ENCODE assay signal across 17 cellular contexts in the genomic region with DNA sequence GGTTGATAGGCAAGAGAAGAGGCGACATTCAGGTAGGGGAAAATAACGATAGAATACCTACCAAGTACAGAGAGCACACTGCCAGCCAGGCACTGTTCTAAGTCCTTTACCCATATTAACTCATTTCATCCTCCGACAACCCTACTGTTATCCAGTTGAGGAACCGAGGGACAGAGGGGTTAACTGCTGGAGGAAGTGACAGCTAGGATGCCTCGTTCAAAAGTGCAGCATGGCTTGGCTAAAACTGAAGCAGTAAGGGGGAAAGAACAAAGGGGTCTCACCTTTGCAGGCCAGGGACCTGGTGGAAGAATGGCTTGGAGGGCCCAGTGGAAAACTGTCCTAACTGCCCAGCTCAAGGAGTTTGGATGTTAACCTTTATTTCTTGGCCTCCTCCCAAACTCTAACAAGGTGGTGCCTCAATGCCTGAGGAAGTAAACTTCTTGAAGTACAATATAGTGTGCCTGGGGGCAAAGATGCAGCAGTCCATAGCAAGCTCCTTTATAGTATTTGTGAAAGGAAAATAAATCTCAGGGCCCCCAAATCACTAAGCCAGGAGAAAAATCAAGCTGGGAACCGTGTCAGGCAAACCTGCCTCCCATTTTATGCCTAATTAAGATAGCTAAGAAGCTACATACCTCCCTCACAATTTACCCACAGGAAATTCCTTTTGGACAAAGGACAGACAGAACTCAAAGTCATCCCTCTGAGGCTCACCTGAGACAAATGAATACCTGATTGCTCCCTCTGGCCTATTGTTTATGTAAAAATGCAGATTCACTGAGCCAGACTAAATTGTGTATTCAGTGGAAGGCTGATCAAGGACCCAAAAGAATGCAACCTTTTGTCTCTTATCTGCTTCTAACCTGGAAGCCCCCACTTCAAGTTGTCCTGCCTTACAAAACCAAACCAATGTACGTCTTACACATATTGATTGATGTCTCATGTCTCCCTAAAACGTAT. TPM values are rescaled to one million over a fixed set of nuclear protein-coding genes. Genes with fewer than 3 reads are reported as not detected.
DNase-seq lines count a peak whose midpoint lies in the region; ATAC-seq and TF ChIP-seq lines count a peak whose summit lies in the region.
"Had no signal": no experiment of that assay in that cellular context is flagged by ENCODE, and none has a peak within 500 bp of the region (broad histone marks: within the 10 kb centered on the region; RNA-seq: fewer than 3 reads in every experiment).

No MANE protein-coding gene starts in this region.

- H3K4ac ChIP-seq in mesendoderm (ENCODE audit: low read depth, low read length): peak overlapping the region; percentile 99

- H4K8ac ChIP-seq in mesendoderm (ENCODE audit: low read depth, low read length): no peak overlapping the region

- no peaks in the 10 kb centered on the region for H3K36me3 Mint-ChIP-seq in activated naive CD8-positive, alpha-beta T cell treated with anti-CD3 and anti-CD28 coated beads, Interleukin-2, amount 10 ng/mL, durations not matched to agents 7 days and 5 days

- no peaks in the 10 kb centered on the region for H3K9me3 Mint-ChIP-seq in activated naive CD8-positive, alpha-beta T cell treated with anti-CD3 and anti-CD28 coated beads, Interleukin-2, amount 10 ng/mL, durations not matched to agents 7 days and 5 days

- no CpG with 5 or more reads among the region's 8 CpGs for WGBS in mesendoderm (ENCODE audit: extremely low coverage, insufficient coverage, low lambda C conversion rate)

- DNase-seq in ELF-1 (ENCODE audit: low read depth, low spot score): peak; percentile 75
- no peak for DNase-seq in activated naive CD8-positive, alpha-beta T cell treated with anti-CD3 and anti-CD28 coated beads, Interleukin-2, amount 10 ng/mL, durations not matched to agents 7 days and 5 days
- DNase-seq in mesendoderm: peak; percentile 94
- DNase-seq in WERI-Rb-1: no peak
- DNase-seq in NCI-H524 (lab: John Stamatoyannopoulos, UW): no peak
- DNase-seq in cortex of kidney (lab: John Stamatoyannopoulos, UW): no peak
- DNase-seq in NCI-H82 (lab: John Stamatoyannopoulos, UW): no peak
- DNase-seq: C1 segment of cervical spinal cord; GF-D8; lower lobe of right lung; NCI-H510A treated with DMSO at 0.1 percent for 48 hours; stimulated activated CD4-positive, alpha-beta T cell treated with anti-CD3 and anti-CD28 coated beads, Interleukin-4, amount 100 ng/mL, for 24 hours; stimulated activated naive CD4-positive, alpha-beta T cell treated with Interleukin-2 at 50 U/mL for 16 hours had no signal

- H3K4me1 ChIP-seq in mesendoderm (ENCODE audit: control insufficient read depth, low read depth, low read length): peaks cover 24% of the 10 kb centered on the region

- peak overlapping the region; percentile 99 for H2AK5ac ChIP-seq in mesendoderm (ENCODE audit: low read length)

- H3K27me3 Mint-ChIP-seq in activated naive CD8-positive, alpha-beta T cell treated with anti-CD3 and anti-CD28 coated beads, Interleukin-2, amount 10 ng/mL, durations not matched to agents 7 days and 5 days: peaks cover 52% of the 10 kb centered on the region

- peaks cover 2% of the 10 kb centered on the region for H3K79me1 ChIP-seq in mesendoderm (ENCODE audit: low read length)

- peak overlapping the region; percentile 100 for H2BK5ac ChIP-seq in mesendoderm (ENCODE audit: low read length)

- H2BK15ac ChIP-seq in mesendoderm (replicated peaks; ENCODE audit: low read depth): no peak overlapping the region

- peak overlapping the region; percentile 89 for H3K4me3 ChIP-seq in mesendoderm (ENCODE audit: low read length)
- no peak overlapping the region for H3K4me3 ChIP-seq in WERI-Rb-1 (ENCODE audit: low read depth, low read length)
- H3K4me3 ChIP-seq: hepatocyte, K562 had no signal

- peak overlapping the region; percentile 98 for H3K18ac ChIP-seq in mesendoderm (ENCODE audit: low read length)

- peaks cover 5% of the 10 kb centered on the region for H3K4me1 Mint-ChIP-seq in activated naive CD8-positive, alpha-beta T cell treated with anti-CD3 and anti-CD28 coated beads, Interleukin-2, amount 10 ng/mL, durations not matched to agents 7 days and 5 days

- H3K27ac ChIP-seq in 22Rv1 (peak overlapping the region; percentile 92), mesendoderm (ENCODE audit: low read depth, low read length) (peak overlapping the region; percentile 100), WERI-Rb-1 (no peak overlapping the region)
- H3K27ac ChIP-seq: lower lobe of right lung had no signal

- no peak for ATAC-seq in activated naive CD8-positive, alpha-beta T cell treated with anti-CD3 and anti-CD28 coated beads, Interleukin-2, amount 10 ng/mL, durations not matched to agents 7 days and 5 days (ENCODE audit: low read depth)
- ATAC-seq: K562 had no signal

- POLR2A ChIA-PET in activated naive CD8-positive, alpha-beta T cell treated with anti-CD3 and anti-CD28 coated beads, Interleukin-2, amount 10 ng/mL, durations not matched to agents 7 days and 5 days (lab: Charles Lee): no interaction called here

- H3K27ac Mint-ChIP-seq in activated naive CD8-positive, alpha-beta T cell treated with anti-CD3 and anti-CD28 coated beads, Interleukin-2, amount 10 ng/mL, durations not matched to agents 7 days and 5 days: no peak overlapping the region

- H3K23ac ChIP-seq in mesendoderm (ENCODE audit: low read length): peak overlapping the region; percentile 99

- H3K56ac ChIP-seq in mesendoderm (ENCODE audit: low read length): peak overlapping the region; percentile 84

- H3K4me3 Mint-ChIP-seq in activated naive CD8-positive, alpha-beta T cell treated with anti-CD3 and anti-CD28 coated beads, Interleukin-2, amount 10 ng/mL, durations not matched to agents 7 days and 5 days: peak overlapping the region; percentile 71

- peaks cover 25% of the 10 kb centered on the region for H3K79me2 ChIP-seq in mesendoderm (ENCODE audit: control insufficient read depth, insufficient read depth, low read length)

- H2BK120ac ChIP-seq in mesendoderm (ENCODE audit: low read depth, low read length): peak overlapping the region; percentile 98

- H3K4me2 ChIP-seq in mesendoderm (ENCODE audit: low read length): peak overlapping the region; percentile 74

- H3K27me3 ChIP-seq in mesendoderm (ENCODE audit: insufficient read depth, low read length, poor library complexity) (no peaks in the 10 kb centered on the region), WERI-Rb-1 (ENCODE audit: insufficient read depth, low read depth, severe bottlenecking) (no peaks in the 10 kb centered on the region)
- H3K27me3 ChIP-seq: hepatocyte had no signal

- H4K5ac ChIP-seq in mesendoderm (ENCODE audit: low read length): peak overlapping the region; percentile 84

- H3K9ac ChIP-seq in mesendoderm (ENCODE audit: low read length): peak overlapping the region; percentile 73

- H3K36me3 ChIP-seq in mesendoderm (ENCODE audit: control insufficient read depth, insufficient read depth, low read length) (peaks cover 1% of the 10 kb centered on the region), WERI-Rb-1 (no peaks in the 10 kb centered on the region)
- H3K36me3 ChIP-seq: lower lobe of right lung had no signal

- no peak for TF ChIP-seq CTCF in 22Rv1 (IDR thresholded peaks at IDR 0.05)
- TF ChIP-seq CTCF in WERI-Rb-1 (IDR thresholded peaks at IDR 0.05; ENCODE audit: low read depth, low read length): no peak

- no peaks in the 10 kb centered on the region for H3K9me3 ChIP-seq in WERI-Rb-1 (ENCODE audit: severe bottlenecking)
- H3K9me3 ChIP-seq: lower lobe of right lung had no signal

RNA-seq across cellular contexts. Expression of gene ITGB5, which starts 1.6 kb away (rescaled TPM):
- total RNA-seq in activated naive CD8-positive, alpha-beta T cell treated with anti-CD3 and anti-CD28 coated beads, Interleukin-2, amount 10 ng/mL, durations not matched to agents 7 days and 5 days: 1 to 10 TPM; 2.0 to 3.7 TPM
- polyA plus RNA-seq in mesendoderm (2013, experiment 1 of 2): 201 TPM
- 194 TPM for polyA plus RNA-seq in mesendoderm (2013, experiment 2 of 2)

RNA-seq across cellular contexts. Expression of gene MUC13, which starts 45.8 kb away (rescaled TPM):
- not detected for total RNA-seq in activated naive CD8-positive, alpha-beta T cell treated with anti-CD3 and anti-CD28 coated beads, Interleukin-2, amount 10 ng/mL, durations not matched to agents 7 days and 5 days
- 0.13 TPM for polyA plus RNA-seq in mesendoderm (2013, experiment 1 of 2)
- 0.11 TPM for polyA plus RNA-seq in mesendoderm (2013, experiment 2 of 2)
- total RNA-seq: pulmonary artery endothelial cell had no signal
- polyA plus RNA-seq: K562 had no signal

Comparison
In these comparisons a context has a peak if more than half of its experiments do, and no peak if none do; other contexts are left out.
1. DNase-seq: peak in ELF-1 (single experiment) and mesendoderm (single experiment); none in activated naive CD8-positive, alpha-beta T cell treated with anti-CD3 and anti-CD28 coated beads, Interleukin-2, amount 10 ng/mL, durations not matched to agents 7 days and 5 days (single experiment), WERI-Rb-1 (single experiment), NCI-H524 (0 of 2), cortex of kidney (single experiment) and NCI-H82 (single experiment).